Comparison of ENCODE assay signal across 8 cellular contexts in the genomic region with DNA sequence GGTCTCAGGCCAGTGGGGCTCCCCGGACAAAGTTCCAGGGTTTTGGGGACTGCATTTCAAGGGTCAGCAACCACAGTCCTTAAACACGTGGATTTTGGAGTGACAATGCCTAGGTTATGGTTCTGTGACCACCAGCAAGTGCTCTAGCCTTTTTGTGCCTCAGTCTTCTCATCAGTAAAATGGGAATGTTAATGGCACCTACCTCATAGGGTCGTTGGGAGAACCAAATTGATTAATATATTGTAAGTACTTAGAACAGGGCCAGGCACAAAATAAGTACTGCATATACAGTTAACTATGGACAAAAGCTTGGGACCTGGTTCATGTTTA. TPM values are rescaled to one million over a fixed set of nuclear protein-coding genes. Genes with fewer than 3 reads are reported as not detected.
DNase-seq lines count a peak whose midpoint lies in the region; ATAC-seq and TF ChIP-seq lines count a peak whose summit lies in the region.

No MANE protein-coding gene starts in this region.

- no peaks in the 10 kb centered on the region for H3K9me3 ChIP-seq in colonic mucosa

- H3K27me3 Mint-ChIP-seq in stimulated activated naive CD8-positive, alpha-beta T cell treated with anti-CD3 and anti-CD28 coated beads, Interleukin-15, Interleukin-2, amounts not matched to agents 100 ng/mL and 50 ng/mL, for 24 hours = no peaks in the 10 kb centered on the region
- no peaks in the 10 kb centered on the region for H3K27me3 Mint-ChIP-seq in naive thymus-derived CD8-positive, alpha-beta T cell

- H3K4me1 Mint-ChIP-seq in stimulated activated naive CD8-positive, alpha-beta T cell treated with anti-CD3 and anti-CD28 coated beads, Interleukin-15, Interleukin-2, amounts not matched to agents 100 ng/mL and 50 ng/mL, for 24 hours (ENCODE audit: low read depth) = peaks cover 89% of the 10 kb centered on the region
- H3K4me1 Mint-ChIP-seq in naive thymus-derived CD8-positive, alpha-beta T cell = peaks cover 29 to 93% (median 74%) of the 10 kb centered on the region in 4 donors

- peak overlapping the region; percentile 96 for H3K27ac Mint-ChIP-seq in stimulated activated naive CD8-positive, alpha-beta T cell treated with anti-CD3 and anti-CD28 coated beads, Interleukin-15, Interleukin-2, amounts not matched to agents 100 ng/mL and 50 ng/mL, for 24 hours
- peak overlapping the region; percentile 61 to 86 (median 82) for H3K27ac Mint-ChIP-seq in naive thymus-derived CD8-positive, alpha-beta T cell

- no peaks in the 10 kb centered on the region for H3K27me3 ChIP-seq in colonic mucosa

- DNase-seq in stimulated activated naive CD8-positive, alpha-beta T cell treated with anti-CD3 and anti-CD28 coated beads, Interleukin-15, Interleukin-2, amounts not matched to agents 100 U/mL and 50 U/mL, for 24 hours = no peak
- no peak for DNase-seq in colonic mucosa
- DNase-seq in naive thymus-derived CD8-positive, alpha-beta T cell = no peak
- DNase-seq in DMS79 treated with DMSO at 0.1 percent for 48 hours (lab: John Stamatoyannopoulos, UW) = no peak
- DNase-seq in stimulated activated CD8-positive, alpha-beta memory T cell treated with anti-CD3 and anti-CD28 coated beads, Interleukin-4, amount 100 ng/mL, for 48 hours = no peak
- DNase-seq in NOMO-1 treated with DMSO at 0.1 percent for 48 hours (lab: John Stamatoyannopoulos, UW; ENCODE audit: unreplicated experiment) = no peak

- no peak for TF ChIP-seq CTCF in colonic mucosa (IDR thresholded peaks at IDR 0.05)

- H3K4me3 Mint-ChIP-seq in stimulated activated naive CD8-positive, alpha-beta T cell treated with anti-CD3 and anti-CD28 coated beads, Interleukin-15, Interleukin-2, amounts not matched to agents 100 ng/mL and 50 ng/mL, for 24 hours = peak overlapping the region; percentile 39
- H3K4me3 Mint-ChIP-seq in naive thymus-derived CD8-positive, alpha-beta T cell = peak overlapping the region; percentile 3 to 75 (median 55)

- peaks cover 19% of the 10 kb centered on the region for H3K4me1 ChIP-seq in colonic mucosa

- H3K9ac ChIP-seq in colonic mucosa (ENCODE audit: low read depth in 2 of 2, low read length in 2 of 2) = peak overlapping the region in 1 of 2 donors; percentile 54

- H3K27ac ChIP-seq in colonic mucosa = peak overlapping the region; percentile 85

- intact Hi-C loops in colonic mucosa (cut with DNase I) = no loop called here

- no peak for ATAC-seq in stimulated activated naive CD8-positive, alpha-beta T cell treated with anti-CD3 and anti-CD28 coated beads, Interleukin-15, Interleukin-2, amounts not matched to agents 100 U/mL and 50 U/mL, for 24 hours
- ATAC-seq in naive thymus-derived CD8-positive, alpha-beta T cell = no peak
- ATAC-seq in GM18520 (IDR thresholded peaks at IDR 0.05; ENCODE audit: unreplicated experiment) = no peak

- POLR2A ChIA-PET in naive thymus-derived CD8-positive, alpha-beta T cell (lab: Charles Lee) = no interaction called here

- H3K9me3 Mint-ChIP-seq in stimulated activated naive CD8-positive, alpha-beta T cell treated with anti-CD3 and anti-CD28 coated beads, Interleukin-15, Interleukin-2, amounts not matched to agents 100 ng/mL and 50 ng/mL, for 24 hours = no peaks in the 10 kb centered on the region
- no peaks in the 10 kb centered on the region for H3K9me3 Mint-ChIP-seq in naive thymus-derived CD8-positive, alpha-beta T cell

- no peaks in the 10 kb centered on the region for H3K36me3 ChIP-seq in colonic mucosa

- no peak overlapping the region for H3K4me3 ChIP-seq in colonic mucosa

- peaks cover 88% of the 10 kb centered on the region for H3K36me3 Mint-ChIP-seq in stimulated activated naive CD8-positive, alpha-beta T cell treated with anti-CD3 and anti-CD28 coated beads, Interleukin-15, Interleukin-2, amounts not matched to agents 100 ng/mL and 50 ng/mL, for 24 hours (ENCODE audit: low read depth)
- peaks cover 0 to 38% (median 12%) of the 10 kb centered on the region in 3 donors for H3K36me3 Mint-ChIP-seq in naive thymus-derived CD8-positive, alpha-beta T cell

RNA-seq across cellular contexts. Expression of a gene that starts 13.8 kb away (rescaled TPM):
- total RNA-seq in colonic mucosa = 10 to 100 TPM; 74.8 to 80.0 TPM
- total RNA-seq in naive thymus-derived CD8-positive, alpha-beta T cell = 100 to 1,000 TPM; 117 to 120 TPM
- polyA plus RNA-seq in naive thymus-derived CD8-positive, alpha-beta T cell = 10 to 100 TPM; 18.8 to 49.4 (median 34.7) TPM

RNA-seq across cellular contexts. Expression of a gene that starts 59.0 kb away (rescaled TPM):
- total RNA-seq in colonic mucosa = 10 to 100 TPM; 37.6 to 58.2 TPM
- 10 to 100 TPM; 81.8 to 85.0 TPM for total RNA-seq in naive thymus-derived CD8-positive, alpha-beta T cell
- 100 to 1,000 TPM; 177 to 209 (median 185) TPM for polyA plus RNA-seq in naive thymus-derived CD8-positive, alpha-beta T cell
